1 cellular context compared by ENCODE assay signal in genomic region chr22:19887251-19887985, GRCh38.
A peak's percentile ranks its signal among the peaks of the same experiment; 100 is the strongest.
TF ChIP-seq lines count a peak whose summit lies in the region.

No MANE protein-coding gene starts in this region.

TF ChIP-seq in K562, 482 proteins besides CTCF, POLR2A, EP300 and RAD21:
- no peak for TF ChIP-seq SREBF2 (CRISPR knock-in tag; IDR thresholded peaks at IDR 0.05)
- TF ChIP-seq ZNF764 (CRISPR knock-in tag; IDR thresholded peaks at IDR 0.05; ENCODE audit: low read depth): peak; percentile 7; the same call in 1 of the 2 replicates
- TF ChIP-seq ZKSCAN1 (IDR thresholded peaks at IDR 0.05; ENCODE audit: low read depth, low read length): 0 out of 2 replicates have a peak, but pooled peaks have one; percentile 13
- TF ChIP-seq FOXA1 (IDR thresholded peaks at IDR 0.05; ENCODE audit: borderline replicate concordance): no peak
- TF ChIP-seq ZBTB8A (IDR thresholded peaks at IDR 0.05; ENCODE audit: partially characterized antibody): no peak
- no peak for TF ChIP-seq ZNF398 (CRISPR knock-in tag; IDR thresholded peaks at IDR 0.05)
- TF ChIP-seq TEAD1 (CRISPR knock-in tag; IDR thresholded peaks at IDR 0.05): no peak
- TF ChIP-seq CEBPB (tag; IDR thresholded peaks at IDR 0.05): peak; percentile 71; the same call in 1 of the 2 replicates
- peak; percentile 52 for TF ChIP-seq WHSC1 (IDR thresholded peaks at IDR 0.05; ENCODE audit: low read length)
- TF ChIP-seq CREB3 (tag; conservative IDR thresholded peaks at IDR 0.05; ENCODE audit: low read depth): no peak
- no peak for TF ChIP-seq RERE (CRISPR knock-in tag; IDR thresholded peaks at IDR 0.05; ENCODE audit: borderline replicate concordance)
- TF ChIP-seq ZBTB7A (IDR thresholded peaks at IDR 0.05; ENCODE audit: borderline replicate concordance, control insufficient read depth, low read depth, low read length): peak; percentile 7; the same call in 1 of the 2 replicates
- TF ChIP-seq TAF15 (IDR thresholded peaks at IDR 0.05; ENCODE audit: low read depth, low read length): 0 out of 2 replicates have a peak, but pooled peaks have one; percentile 67
- 0 out of 4 replicates have a peak, but pooled peaks of 1 of the 2 experiments have one; percentile 13 for TF ChIP-seq ZNF639 (CRISPR knock-in tag; conservative IDR thresholded peaks at IDR 0.05 in 1 of 2, IDR thresholded peaks at IDR 0.05 in 1 of 2)
- TF ChIP-seq TEAD4 (IDR thresholded peaks at IDR 0.05; ENCODE audit: low read length): peak; percentile 43; the same call in 1 of the 2 replicates
- no peak for TF ChIP-seq TEAD4 (CRISPR knock-in tag; IDR thresholded peaks at IDR 0.05; ENCODE audit: borderline replicate concordance)
- peak; percentile 24; the same call in 1 of the 2 replicates for TF ChIP-seq ZNF584 (CRISPR knock-in tag; IDR thresholded peaks at IDR 0.05; ENCODE audit: low read depth)
- no peak for TF ChIP-seq POLR2AphosphoS5 (IDR thresholded peaks at IDR 0.05; ENCODE audit: control insufficient read depth, insufficient read depth, low read depth, low read length)
- TF ChIP-seq ZEB2 (IDR thresholded peaks at IDR 0.05): no peak
- 0 out of 2 replicates have a peak, but pooled peaks have one; percentile 38 for TF ChIP-seq ETS1 (conservative IDR thresholded peaks at IDR 0.05; ENCODE audit: control insufficient read depth, low read depth, low read length)
- 0 out of 2 replicates have a peak, but pooled peaks have one; percentile 13 for TF ChIP-seq ZNF766 (CRISPR knock-in tag; conservative IDR thresholded peaks at IDR 0.05)
- TF ChIP-seq SLC30A9 (CRISPR knock-in tag; IDR thresholded peaks at IDR 0.05): no peak
- no peak for TF ChIP-seq BRF2 (IDR thresholded peaks at IDR 0.05; ENCODE audit: borderline replicate concordance, insufficient read depth, insufficient read length)
- no peak for TF ChIP-seq LARP7 (IDR thresholded peaks at IDR 0.05)
- TF ChIP-seq ESRRA (IDR thresholded peaks at IDR 0.05; ENCODE audit: borderline replicate concordance, low read depth): peak; percentile 42; the same call in 1 of the 2 replicates
- 0 out of 2 replicates have a peak, but pooled peaks have one; percentile 50 for TF ChIP-seq HMGXB4 (CRISPR knock-in tag; IDR thresholded peaks at IDR 0.05)
- TF ChIP-seq JUND (IDR thresholded peaks at IDR 0.05; ENCODE audit: borderline replicate concordance, low read depth, low read length): no peak
- peak; percentile 1; the same call in 1 of the 3 replicates for TF ChIP-seq JUND (tag; IDR thresholded peaks at IDR 0.05; ENCODE audit: borderline replicate concordance, low read depth, low read length)
- TF ChIP-seq PKNOX1 (IDR thresholded peaks at IDR 0.05): peak; percentile 35; the same call in 1 of the 2 replicates
- no peak for TF ChIP-seq ZNF518B (CRISPR knock-in tag; IDR thresholded peaks at IDR 0.05)
